25 cellular contexts compared by ENCODE assay signal in the genomic region with DNA sequence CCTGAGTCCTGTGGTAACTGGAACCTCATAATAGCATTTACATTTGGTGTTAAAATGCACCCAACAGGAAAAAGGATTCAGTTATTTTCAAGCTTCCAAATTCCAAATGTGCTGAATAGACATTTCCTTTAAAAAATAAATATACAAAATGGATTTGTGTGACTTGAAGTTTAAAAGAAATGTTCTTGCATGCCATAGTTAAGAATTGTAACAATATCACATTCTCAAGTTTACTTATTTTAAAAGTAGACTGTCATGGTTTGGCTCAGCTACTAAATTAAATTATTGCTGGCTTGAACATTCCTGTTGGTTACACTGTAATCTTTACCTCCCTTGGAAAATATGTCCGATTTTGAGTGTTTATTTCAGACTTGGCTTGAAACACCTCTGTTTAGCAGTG. TPM values are rescaled to one million over a fixed set of nuclear protein-coding genes. Genes with fewer than 3 reads are reported as not detected.
DNase-seq lines count a peak whose midpoint lies in the region; ATAC-seq, FAIRE-seq and TF ChIP-seq lines count a peak whose summit lies in the region.
"Had no signal": no experiment of that assay in that cellular context is flagged by ENCODE, and none has a peak within 500 bp of the region (broad histone marks: within the 10 kb centered on the region; RNA-seq: fewer than 3 reads in every experiment).

No MANE protein-coding gene starts in this region.

- H3F3A ChIP-seq in SK-N-SH (replicated peaks; ENCODE audit: insufficient read depth) = peaks cover 4% of the 10 kb centered on the region

- BruUV-seq in K562 (replicated peaks; lab: Mats Ljungman, UMichigan) = no TSS peak

- H3K27me3 ChIP-seq in SK-N-SH (ENCODE audit: insufficient read depth) (no peaks in the 10 kb centered on the region), K562 (ENCODE audit: control insufficient read depth in 2 of 2, insufficient read depth in 2 of 2, low read length in 2 of 2) (no peaks in the 10 kb centered on the region), gastroesophageal sphincter (no peaks in the 10 kb centered on the region)

- peaks cover 10% of the 10 kb centered on the region for H3K36me3 Mint-ChIP-seq in osteocyte (ENCODE audit: unreplicated experiment)
- H3K36me3 Mint-ChIP-seq: IgD-negative memory B cell had no signal

- TF ChIP-seq POLR2A in K562 (conservative IDR thresholded peaks at IDR 0.05) (no peak), gastroesophageal sphincter (IDR thresholded peaks at IDR 0.05) (no peak)

- POLR2A ChIA-PET in SK-N-SH (lab: Yijun Ruan, JAX) (no interaction called here), K562 (lab: Yijun Ruan, JAX) (no interaction called here)

- intact Hi-C loops in K562 (cut with micrococcal nuclease) = no loop called here

- in situ Hi-C loops in K562 (cut with MboI) = no loop called here

- TF ChIP-seq EP300 in SK-N-SH (IDR thresholded peaks at IDR 0.05; ENCODE audit: borderline replicate concordance in 1 of 2, low read depth in 1 of 2, low read length in 1 of 2) (no peak), K562 (IDR thresholded peaks at IDR 0.05; ENCODE audit: low read length) (no peak), gastroesophageal sphincter (IDR thresholded peaks at IDR 0.05) (no peak)

- H2AFZ ChIP-seq in SK-N-SH (ENCODE audit: low read depth) (no peak overlapping the region), K562 (ENCODE audit: low read depth, low read length) (no peak overlapping the region)
- H2AFZ ChIP-seq: PC-9 had no signal

- H3K4me2 ChIP-seq in SK-N-SH = no peak overlapping the region
- H3K4me2 ChIP-seq in K562 (ENCODE audit: insufficient read depth, low read length) = no peak overlapping the region
- H3K4me2 ChIP-seq: PC-9 had no signal

- DNase-seq in SK-N-SH (no peak), K562 (ENCODE audit: extremely low read depth in 1 of 4, low spot score in 3 of 4) (no peak), fibroblast of peridontal ligament (ENCODE audit: extremely low read depth) (peak; percentile 68), osteocyte (ENCODE audit: extremely low spot score, unreplicated experiment) (no peak), NCI-H1694 (lab: John Stamatoyannopoulos, UW) (no peak)
- DNase-seq: Calu3, DMS153, DND-41, H9, HFFc6, NCI-H1048, NCI-H1417, NCI-H1694 treated with DMSO at 0.1 percent for 48 hours, NCI-H2081, NCI-H2227 treated with DMSO at 0.1 percent for 48 hours, NCI-H526 treated with DMSO at 0.1 percent for 48 hours, PC-9, Right ventricle myocardium superior, RPMI8226 had no signal

- peaks cover 0 to 11% of the 10 kb centered on the region in 2 experiments; a peak in 2 of 4 replicates for H3K4me1 ChIP-seq in SK-N-SH (ENCODE audit: control insufficient read depth in 1 of 2, insufficient read depth in 2 of 2, low read depth in 1 of 2, low read length in 1 of 2)
- H3K4me1 ChIP-seq in K562 (replicated peaks in 1 of 2; ENCODE audit: control insufficient read depth in 2 of 2, insufficient read depth in 2 of 2, low read length in 2 of 2) = no peaks in the 10 kb centered on the region
- peaks cover 0 to 12% (median 0%) of the 10 kb centered on the region in 3 donors for H3K4me1 ChIP-seq in gastroesophageal sphincter

- H3K9me3 Mint-ChIP-seq in osteocyte (ENCODE audit: unreplicated experiment) = peaks cover 12% of the 10 kb centered on the region
- H3K9me3 Mint-ChIP-seq: H9, HFFc6, IgD-negative memory B cell had no signal

- H3K4me3 ChIP-seq in SK-N-SH (ENCODE audit: low read depth in 2 of 2, low read length in 1 of 2) (no peak overlapping the region), K562 (no peak overlapping the region), gastroesophageal sphincter (no peak overlapping the region)
- H3K4me3 ChIP-seq: PC-9 had no signal

- no peak for FAIRE-seq in K562 (lab: Jason Lieb, UNC)
- FAIRE-seq: GM12892 had no signal

- WGBS in SK-N-SH (ENCODE audit: low lambda C conversion rate) = 35% methylated on average over 1 of the region's 1 CpG
- 0% methylated on average over 1 of the region's 1 CpG for WGBS in K562 (ENCODE audit: insufficient coverage, low coverage, missing lambda C conversion rate)
- 15 to 43% methylated on average over 1 of the region's 1 CpG for WGBS in gastroesophageal sphincter (ENCODE audit: low coverage in 1 of 2), 2 donors

- ATAC-seq in SK-N-SH treated with all-trans-retinoic acid at 6 μM for 48 hours (peak; percentile 63), K562 (no peak), gastroesophageal sphincter (no peak), GM18498 (IDR thresholded peaks at IDR 0.05; ENCODE audit: unreplicated experiment) (no peak)

- H3K9me2 ChIP-seq in SK-N-SH = no peaks in the 10 kb centered on the region

- H3K9me1 ChIP-seq in K562 (ENCODE audit: control insufficient read depth, insufficient read depth, low read length) = no peaks in the 10 kb centered on the region

- H3K9me3 ChIP-seq in SK-N-SH (no peaks in the 10 kb centered on the region), K562 (replicated peaks; ENCODE audit: control insufficient read depth, insufficient read depth, low read depth, low read length) (no peaks in the 10 kb centered on the region), gastroesophageal sphincter (peaks cover 0 to 2% (median 0%) of the 10 kb centered on the region in 3 donors)

- H3K27ac ChIP-seq in SK-N-SH (ENCODE audit: low read depth in 2 of 2, low read length in 1 of 2) (peak overlapping the region in 1 of 2 experiments; percentile 39; a peak in 2 of 4 replicates), K562 (ENCODE audit: extremely low read depth, low read depth, low read length) (no peak overlapping the region), gastroesophageal sphincter (no peak overlapping the region)
- H3K27ac ChIP-seq: 22Rv1, PC-9 had no signal

- CTCF ChIA-PET in SK-N-SH (lab: Yijun Ruan, JAX) = interaction anchor here (0.9 to 1.8 kb wide), 2 partner anchors 97 to 130 kb away, joined by 3 to 4 read pairs; no protein-coding TSS in a partner anchor
- CTCF ChIA-PET in K562 (lab: Yijun Ruan, JAX; ENCODE audit: low intra/inter-chr PET ratio) = no interaction called here

- H3K4me1 Mint-ChIP-seq in osteocyte (ENCODE audit: unreplicated experiment) = peaks cover 56% of the 10 kb centered on the region
- H3K4me1 Mint-ChIP-seq: H9, IgD-negative memory B cell had no signal

- H3K27ac Mint-ChIP-seq in osteocyte (ENCODE audit: unreplicated experiment) = peak overlapping the region; percentile 84
- H3K27ac Mint-ChIP-seq: H9, HFFc6, IgD-negative memory B cell had no signal

- H3K4me3 Mint-ChIP-seq in osteocyte (ENCODE audit: unreplicated experiment) = no peak overlapping the region
- H3K4me3 Mint-ChIP-seq: H9, HFFc6, IgD-negative memory B cell had no signal

- TF ChIP-seq CTCF in SK-N-SH (IDR thresholded peaks at IDR 0.05) (no peak), K562 (IDR thresholded peaks at IDR 0.05 in 2 of 3, conservative IDR thresholded peaks at IDR 0.05 in 1 of 3; ENCODE audit: insufficient read depth in 2 of 3, low read depth in 1 of 3, low read length in 3 of 3) (no peak), osteocyte (IDR thresholded peaks at IDR 0.05) (no peak), gastroesophageal sphincter (IDR thresholded peaks at IDR 0.05) (no peak)

- H3K9ac ChIP-seq in SK-N-SH (no peak overlapping the region), K562 (ENCODE audit: insufficient read depth in 1 of 2, low read depth in 2 of 2, low read length in 2 of 2) (no peak overlapping the region)

- H4K20me1 ChIP-seq in SK-N-SH (ENCODE audit: insufficient read depth) = no peaks in the 10 kb centered on the region
- no peaks in the 10 kb centered on the region for H4K20me1 ChIP-seq in K562 (replicated peaks; ENCODE audit: control insufficient read depth, insufficient read depth, low read length)

- H3K79me2 ChIP-seq in SK-N-SH (ENCODE audit: insufficient read depth) (no peaks in the 10 kb centered on the region), K562 (ENCODE audit: control insufficient read depth, insufficient read depth, low read length) (no peaks in the 10 kb centered on the region)

- H3K27me3 Mint-ChIP-seq in osteocyte (ENCODE audit: unreplicated experiment) = no peaks in the 10 kb centered on the region
- H3K27me3 Mint-ChIP-seq: IgD-negative memory B cell had no signal

- TF ChIP-seq RAD21 in SK-N-SH (IDR thresholded peaks at IDR 0.05; ENCODE audit: low read length) (no peak), K562 (CRISPR knock-in tag; conservative IDR thresholded peaks at IDR 0.05 in 1 of 2, IDR thresholded peaks at IDR 0.05 in 1 of 2) (no peak)

- H3K36me3 ChIP-seq in SK-N-SH (replicated peaks in 1 of 2; ENCODE audit: control insufficient read depth in 1 of 2, insufficient read depth in 2 of 2, low read length in 1 of 2) = no peaks in the 10 kb centered on the region
- no peaks in the 10 kb centered on the region for H3K36me3 ChIP-seq in K562 (ENCODE audit: control insufficient read depth, insufficient read depth, low read length)
- H3K36me3 ChIP-seq in gastroesophageal sphincter = no peaks in the 10 kb centered on the region

TF ChIP-seq in K562, 482 proteins besides CTCF, POLR2A, EP300 and RAD21 (continues in another document):
- TF ChIP-seq MAFK (IDR thresholded peaks at IDR 0.05; ENCODE audit: low read length) = peak; percentile 81

RNA-seq across cellular contexts. Expression of gene BICC1, which starts 31.5 kb away (rescaled TPM):
- polyA plus RNA-seq in SK-N-SH (2012; rRNA removed) = 1.5 and 2.2 TPM in 2 replicates
- 1.7 and 1.8 TPM in 2 replicates for polyA plus RNA-seq in SK-N-SH (2012; cell fraction: cytosol; rRNA removed)
- polyA plus RNA-seq in SK-N-SH (2012; cell fraction: nucleus; rRNA removed) = 1.5 and 3.0 TPM in 2 replicates
- not detected in 2 replicates for total RNA-seq in K562 (2011; cell fraction: chromatin; rRNA removed; ENCODE audit: low replicate concordance)
- not detected in 2 replicates for total RNA-seq in K562 (2011; cell fraction: nucleolus; rRNA removed)
- not detected in 2 replicates for total RNA-seq in K562 (2011; cell fraction: nucleoplasm; rRNA removed)
- not detected in 2 replicates for total RNA-seq in K562 (2014; rRNA removed)
- not detected in 2 replicates for total RNA-seq in K562 (2014; rRNA removed; fragmentation: Illumina TruSeq; extraction: Trizol)
- not detected in 2 replicates for total RNA-seq in K562 (2015; rRNA removed; fragmentation: Illumina TruSeq; extraction: Trizol)
- total RNA-seq in K562 (2021) = not detected in 2 replicates
- not detected in 2 replicates for polyA plus RNA-seq in K562 (2011; rRNA removed)
- polyA plus RNA-seq in K562 (2011; cell fraction: cytosol; rRNA removed) = not detected in 2 replicates
- polyA plus RNA-seq in K562 (2011; cell fraction: nucleus; rRNA removed) = not detected in 2 replicates
- polyA plus RNA-seq in K562 (2012) = not detected in 2 replicates
- polyA plus RNA-seq in K562 (2014; fragmentation: Illumina TruSeq; extraction: Trizol) = not detected in 2 replicates
- not detected for polyA plus RNA-seq in K562 (2014; fragmentation: Nextera tagmentation; extraction: Ambion mirVana)
- not detected in 2 replicates for polyA plus RNA-seq in K562 (2014; rRNA removed)
- not detected in 2 replicates for polyA minus RNA-seq in K562 (2011; rRNA and poly(A)+ RNA removed)
- polyA minus RNA-seq in K562 (2011; cell fraction: cytosol; rRNA and poly(A)+ RNA removed) = not detected in 2 replicates
- polyA minus RNA-seq in K562 (2011; cell fraction: nucleus; rRNA and poly(A)+ RNA removed) = not detected in 2 replicates
- 39.4 and 41.0 TPM in 2 replicates for total RNA-seq in osteocyte
- 10 to 100 TPM; 18.6 to 27.8 (median 22.5) TPM for total RNA-seq in gastroesophageal sphincter
- total RNA-seq: PC-9 had no signal
- polyA plus RNA-seq: IgD-negative memory B cell had no signal

Comparison
In these comparisons a context has a peak if more than half of its experiments do, and no peak if none do; other contexts are left out.
1. RNA of gene BICC1, which starts 31.5 kb away (total RNA-seq): 39.4 to 41.0 TPM in osteocyte and 18.6 to 27.8 TPM in gastroesophageal sphincter; not detected in K562; every median in the first group is over 10 times any median in the second.